1 cellular context compared by ENCODE assay signal in the genomic region with DNA sequence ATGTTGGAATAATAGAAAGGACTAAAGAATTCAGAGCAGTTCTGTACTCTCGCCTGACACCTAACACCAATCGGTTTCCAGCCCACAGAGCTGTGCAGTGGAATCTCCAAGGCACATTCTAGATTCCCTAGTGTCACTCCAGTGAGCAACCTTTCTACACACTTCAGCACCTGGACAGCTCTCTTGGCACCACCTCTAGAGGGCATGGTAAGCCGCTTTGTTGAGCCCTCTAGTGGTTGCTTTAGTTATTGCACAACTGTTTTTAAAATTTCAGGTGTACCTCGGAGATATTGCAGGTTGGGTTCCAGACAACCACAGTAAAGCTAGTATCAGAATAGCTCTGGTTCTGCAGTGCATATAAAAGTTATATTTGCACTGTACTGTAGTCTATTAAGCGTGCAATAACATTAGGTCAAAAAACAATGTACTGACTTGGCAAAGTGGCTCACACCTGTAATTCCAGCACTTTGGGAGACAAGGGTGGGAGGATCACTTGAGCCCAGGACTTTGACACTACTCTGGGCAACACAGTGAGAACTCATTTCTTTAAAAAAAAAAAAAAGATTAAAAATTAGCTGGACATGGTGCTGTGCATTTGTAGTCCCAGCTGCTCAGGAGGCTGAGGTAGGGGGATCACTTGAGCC.
TF ChIP-seq lines count a peak whose summit lies in the region.

No MANE protein-coding gene starts in this region.

TF ChIP-seq in HepG2, 621 proteins besides CTCF, POLR2A, EP300 and RAD21 (continued from another document and continues in another):
- TF ChIP-seq, protein P1, sequence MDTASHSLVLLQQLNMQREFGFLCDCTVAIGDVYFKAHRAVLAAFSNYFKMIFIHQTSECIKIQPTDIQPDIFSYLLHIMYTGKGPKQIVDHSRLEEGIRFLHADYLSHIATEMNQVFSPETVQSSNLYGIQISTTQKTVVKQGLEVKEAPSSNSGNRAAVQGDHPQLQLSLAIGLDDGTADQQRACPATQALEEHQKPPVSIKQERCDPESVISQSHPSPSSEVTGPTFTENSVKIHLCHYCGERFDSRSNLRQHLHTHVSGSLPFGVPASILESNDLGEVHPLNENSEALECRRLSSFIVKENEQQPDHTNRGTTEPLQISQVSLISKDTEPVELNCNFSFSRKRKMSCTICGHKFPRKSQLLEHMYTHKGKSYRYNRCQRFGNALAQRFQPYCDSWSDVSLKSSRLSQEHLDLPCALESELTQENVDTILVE (CRISPR knock-in tag; IDR thresholded peaks at IDR 0.05), result peak; percentile 95
- TF ChIP-seq PPARG (CRISPR knock-in tag; conservative IDR thresholded peaks at IDR 0.05), result peak; percentile 88
- TF ChIP-seq ZNF530 (CRISPR knock-in tag; IDR thresholded peaks at IDR 0.05; ENCODE audit: low read depth), result 0 out of 2 replicates have a peak, but pooled peaks have one; percentile 39
- peak; percentile 83; the same call in 1 of the 2 replicates for TF ChIP-seq HOXD1 (CRISPR knock-in tag; IDR thresholded peaks at IDR 0.05)
- TF ChIP-seq, protein P2, sequence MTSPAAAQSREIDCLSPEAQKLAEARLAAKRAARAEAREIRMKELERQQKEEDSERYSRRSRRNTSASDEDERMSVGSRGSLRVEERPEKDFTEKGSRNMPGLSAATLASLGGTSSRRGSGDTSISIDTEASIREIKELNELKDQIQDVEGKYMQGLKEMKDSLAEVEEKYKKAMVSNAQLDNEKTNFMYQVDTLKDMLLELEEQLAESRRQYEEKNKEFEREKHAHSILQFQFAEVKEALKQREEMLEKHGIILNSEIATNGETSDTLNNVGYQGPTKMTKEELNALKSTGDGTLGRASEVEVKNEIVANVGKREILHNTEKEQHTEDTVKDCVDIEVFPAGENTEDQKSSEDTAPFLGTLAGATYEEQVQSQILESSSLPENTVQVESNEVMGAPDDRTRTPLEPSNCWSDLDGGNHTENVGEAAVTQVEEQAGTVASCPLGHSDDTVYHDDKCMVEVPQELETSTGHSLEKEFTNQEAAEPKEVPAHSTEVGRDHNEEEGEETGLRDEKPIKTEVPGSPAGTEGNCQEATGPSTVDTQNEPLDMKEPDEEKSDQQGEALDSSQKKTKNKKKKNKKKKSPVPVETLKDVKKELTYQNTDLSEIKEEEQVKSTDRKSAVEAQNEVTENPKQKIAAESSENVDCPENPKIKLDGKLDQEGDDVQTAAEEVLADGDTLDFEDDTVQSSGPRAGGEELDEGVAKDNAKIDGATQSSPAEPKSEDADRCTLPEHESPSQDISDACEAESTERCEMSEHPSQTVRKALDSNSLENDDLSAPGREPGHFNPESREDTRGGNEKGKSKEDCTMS (CRISPR knock-in tag; conservative IDR thresholded peaks at IDR 0.05), result peak; percentile 90; the same call in 1 of the 2 replicates
- 0 out of 2 replicates have a peak, but pooled peaks have one; percentile 63 for TF ChIP-seq ZFP36L1 (CRISPR knock-in tag; IDR thresholded peaks at IDR 0.05)
- TF ChIP-seq, protein P3, sequence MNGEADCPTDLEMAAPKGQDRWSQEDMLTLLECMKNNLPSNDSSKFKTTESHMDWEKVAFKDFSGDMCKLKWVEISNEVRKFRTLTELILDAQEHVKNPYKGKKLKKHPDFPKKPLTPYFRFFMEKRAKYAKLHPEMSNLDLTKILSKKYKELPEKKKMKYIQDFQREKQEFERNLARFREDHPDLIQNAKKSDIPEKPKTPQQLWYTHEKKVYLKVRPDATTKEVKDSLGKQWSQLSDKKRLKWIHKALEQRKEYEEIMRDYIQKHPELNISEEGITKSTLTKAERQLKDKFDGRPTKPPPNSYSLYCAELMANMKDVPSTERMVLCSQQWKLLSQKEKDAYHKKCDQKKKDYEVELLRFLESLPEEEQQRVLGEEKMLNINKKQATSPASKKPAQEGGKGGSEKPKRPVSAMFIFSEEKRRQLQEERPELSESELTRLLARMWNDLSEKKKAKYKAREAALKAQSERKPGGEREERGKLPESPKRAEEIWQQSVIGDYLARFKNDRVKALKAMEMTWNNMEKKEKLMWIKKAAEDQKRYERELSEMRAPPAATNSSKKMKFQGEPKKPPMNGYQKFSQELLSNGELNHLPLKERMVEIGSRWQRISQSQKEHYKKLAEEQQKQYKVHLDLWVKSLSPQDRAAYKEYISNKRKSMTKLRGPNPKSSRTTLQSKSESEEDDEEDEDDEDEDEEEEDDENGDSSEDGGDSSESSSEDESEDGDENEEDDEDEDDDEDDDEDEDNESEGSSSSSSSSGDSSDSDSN (CRISPR knock-in tag; IDR thresholded peaks at IDR 0.05), result no peak
- no peak for TF ChIP-seq ZNF460 (CRISPR knock-in tag; IDR thresholded peaks at IDR 0.05; ENCODE audit: borderline replicate concordance)
- TF ChIP-seq TAF1 (CRISPR knock-in tag; IDR thresholded peaks at IDR 0.05), result 0 out of 2 replicates have a peak, but pooled peaks have one; percentile 31
- TF ChIP-seq POGZ (CRISPR knock-in tag; IDR thresholded peaks at IDR 0.05), result 0 out of 2 replicates have a peak, but pooled peaks have one; percentile 18
- no peak for TF ChIP-seq KAT2B (IDR thresholded peaks at IDR 0.05; ENCODE audit: borderline replicate concordance, low read depth, low read length)
- TF ChIP-seq, protein P4, sequence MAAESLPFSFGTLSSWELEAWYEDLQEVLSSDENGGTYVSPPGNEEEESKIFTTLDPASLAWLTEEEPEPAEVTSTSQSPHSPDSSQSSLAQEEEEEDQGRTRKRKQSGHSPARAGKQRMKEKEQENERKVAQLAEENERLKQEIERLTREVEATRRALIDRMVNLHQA (CRISPR knock-in tag; IDR thresholded peaks at IDR 0.05), result 0 out of 2 replicates have a peak, but pooled peaks have one; percentile 63
- TF ChIP-seq U2AF2 (IDR thresholded peaks at IDR 0.05; ENCODE audit: low read depth, low read length), result no peak
- TF ChIP-seq PRMT3 (CRISPR knock-in tag; IDR thresholded peaks at IDR 0.05; ENCODE audit: borderline replicate concordance, low read depth), result no peak
- TF ChIP-seq, protein P5, sequence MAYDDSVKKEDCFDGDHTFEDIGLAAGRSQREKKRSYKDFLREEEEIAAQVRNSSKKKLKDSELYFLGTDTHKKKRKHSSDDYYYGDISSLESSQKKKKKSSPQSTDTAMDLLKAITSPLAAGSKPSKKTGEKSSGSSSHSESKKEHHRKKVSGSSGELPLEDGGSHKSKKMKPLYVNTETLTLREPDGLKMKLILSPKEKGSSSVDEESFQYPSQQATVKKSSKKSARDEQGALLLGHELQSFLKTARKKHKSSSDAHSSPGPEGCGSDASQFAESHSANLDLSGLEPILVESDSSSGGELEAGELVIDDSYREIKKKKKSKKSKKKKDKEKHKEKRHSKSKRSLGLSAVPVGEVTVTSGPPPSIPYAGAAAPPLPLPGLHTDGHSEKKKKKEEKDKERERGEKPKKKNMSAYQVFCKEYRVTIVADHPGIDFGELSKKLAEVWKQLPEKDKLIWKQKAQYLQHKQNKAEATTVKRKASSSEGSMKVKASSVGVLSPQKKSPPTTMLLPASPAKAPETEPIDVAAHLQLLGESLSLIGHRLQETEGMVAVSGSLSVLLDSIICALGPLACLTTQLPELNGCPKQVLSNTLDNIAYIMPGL (CRISPR knock-in tag; IDR thresholded peaks at IDR 0.05; ENCODE audit: borderline replicate concordance in 1 of 2, low read depth in 1 of 2), result peak; percentile 75 to 93
- no peak; the same call in 1 of the 2 replicates for TF ChIP-seq NFIC (IDR thresholded peaks at IDR 0.05; ENCODE audit: low read length)
- no peak for TF ChIP-seq HNRNPUL1 (IDR thresholded peaks at IDR 0.05; ENCODE audit: low read depth, low read length)
- TF ChIP-seq, protein P6, sequence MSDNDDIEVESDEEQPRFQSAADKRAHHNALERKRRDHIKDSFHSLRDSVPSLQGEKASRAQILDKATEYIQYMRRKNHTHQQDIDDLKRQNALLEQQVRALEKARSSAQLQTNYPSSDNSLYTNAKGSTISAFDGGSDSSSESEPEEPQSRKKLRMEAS (IDR thresholded peaks at IDR 0.05), result no peak
- TF ChIP-seq ZNF577 (CRISPR knock-in tag; IDR thresholded peaks at IDR 0.05; ENCODE audit: borderline replicate concordance, low read depth), result 0 out of 2 replicates have a peak, but pooled peaks have one; percentile 38
- peak; percentile 83; the same call in 1 of the 2 replicates for TF ChIP-seq ZNF235 (CRISPR knock-in tag; IDR thresholded peaks at IDR 0.05; ENCODE audit: borderline replicate concordance)
- TF ChIP-seq ZNF34 (CRISPR knock-in tag; IDR thresholded peaks at IDR 0.05; ENCODE audit: borderline replicate concordance), result no peak
- TF ChIP-seq, protein P7, sequence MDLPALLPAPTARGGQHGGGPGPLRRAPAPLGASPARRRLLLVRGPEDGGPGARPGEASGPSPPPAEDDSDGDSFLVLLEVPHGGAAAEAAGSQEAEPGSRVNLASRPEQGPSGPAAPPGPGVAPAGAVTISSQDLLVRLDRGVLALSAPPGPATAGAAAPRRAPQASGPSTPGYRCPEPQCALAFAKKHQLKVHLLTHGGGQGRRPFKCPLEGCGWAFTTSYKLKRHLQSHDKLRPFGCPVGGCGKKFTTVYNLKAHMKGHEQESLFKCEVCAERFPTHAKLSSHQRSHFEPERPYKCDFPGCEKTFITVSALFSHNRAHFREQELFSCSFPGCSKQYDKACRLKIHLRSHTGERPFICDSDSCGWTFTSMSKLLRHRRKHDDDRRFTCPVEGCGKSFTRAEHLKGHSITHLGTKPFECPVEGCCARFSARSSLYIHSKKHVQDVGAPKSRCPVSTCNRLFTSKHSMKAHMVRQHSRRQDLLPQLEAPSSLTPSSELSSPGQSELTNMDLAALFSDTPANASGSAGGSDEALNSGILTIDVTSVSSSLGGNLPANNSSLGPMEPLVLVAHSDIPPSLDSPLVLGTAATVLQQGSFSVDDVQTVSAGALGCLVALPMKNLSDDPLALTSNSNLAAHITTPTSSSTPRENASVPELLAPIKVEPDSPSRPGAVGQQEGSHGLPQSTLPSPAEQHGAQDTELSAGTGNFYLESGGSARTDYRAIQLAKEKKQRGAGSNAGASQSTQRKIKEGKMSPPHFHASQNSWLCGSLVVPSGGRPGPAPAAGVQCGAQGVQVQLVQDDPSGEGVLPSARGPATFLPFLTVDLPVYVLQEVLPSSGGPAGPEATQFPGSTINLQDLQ (CRISPR knock-in tag; IDR thresholded peaks at IDR 0.05), result 0 out of 2 replicates have a peak, but pooled peaks have one; percentile 51
- TF ChIP-seq, protein P8, sequence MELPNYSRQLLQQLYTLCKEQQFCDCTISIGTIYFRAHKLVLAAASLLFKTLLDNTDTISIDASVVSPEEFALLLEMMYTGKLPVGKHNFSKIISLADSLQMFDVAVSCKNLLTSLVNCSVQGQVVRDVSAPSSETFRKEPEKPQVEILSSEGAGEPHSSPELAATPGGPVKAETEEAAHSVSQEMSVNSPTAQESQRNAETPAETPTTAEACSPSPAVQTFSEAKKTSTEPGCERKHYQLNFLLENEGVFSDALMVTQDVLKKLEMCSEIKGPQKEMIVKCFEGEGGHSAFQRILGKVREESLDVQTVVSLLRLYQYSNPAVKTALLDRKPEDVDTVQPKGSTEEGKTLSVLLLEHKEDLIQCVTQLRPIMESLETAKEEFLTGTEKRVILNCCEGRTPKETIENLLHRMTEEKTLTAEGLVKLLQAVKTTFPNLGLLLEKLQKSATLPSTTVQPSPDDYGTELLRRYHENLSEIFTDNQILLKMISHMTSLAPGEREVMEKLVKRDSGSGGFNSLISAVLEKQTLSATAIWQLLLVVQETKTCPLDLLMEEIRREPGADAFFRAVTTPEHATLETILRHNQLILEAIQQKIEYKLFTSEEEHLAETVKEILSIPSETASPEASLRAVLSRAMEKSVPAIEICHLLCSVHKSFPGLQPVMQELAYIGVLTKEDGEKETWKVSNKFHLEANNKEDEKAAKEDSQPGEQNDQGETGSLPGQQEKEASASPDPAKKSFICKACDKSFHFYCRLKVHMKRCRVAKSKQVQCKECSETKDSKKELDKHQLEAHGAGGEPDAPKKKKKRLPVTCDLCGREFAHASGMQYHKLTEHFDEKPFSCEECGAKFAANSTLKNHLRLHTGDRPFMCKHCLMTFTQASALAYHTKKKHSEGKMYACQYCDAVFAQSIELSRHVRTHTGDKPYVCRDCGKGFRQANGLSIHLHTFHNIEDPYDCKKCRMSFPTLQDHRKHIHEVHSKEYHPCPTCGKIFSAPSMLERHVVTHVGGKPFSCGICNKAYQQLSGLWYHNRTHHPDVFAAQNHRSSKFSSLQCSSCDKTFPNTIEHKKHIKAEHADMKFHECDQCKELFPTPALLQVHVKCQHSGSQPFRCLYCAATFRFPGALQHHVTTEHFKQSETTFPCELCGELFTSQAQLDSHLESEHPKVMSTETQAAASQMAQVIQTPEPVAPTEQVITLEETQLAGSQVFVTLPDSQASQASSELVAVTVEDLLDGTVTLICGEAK (IDR thresholded peaks at IDR 0.05), result no peak
- TF ChIP-seq, protein P8 (CRISPR knock-in tag; IDR thresholded peaks at IDR 0.05), result no peak; the same call in 1 of the 2 replicates
- no peak for TF ChIP-seq ZNF776 (CRISPR knock-in tag; IDR thresholded peaks at IDR 0.05)
- 0 out of 2 replicates have a peak, but pooled peaks have one; percentile 49 for TF ChIP-seq PHF20 (CRISPR knock-in tag; IDR thresholded peaks at IDR 0.05)
- no peak for TF ChIP-seq MBD4 (IDR thresholded peaks at IDR 0.05; ENCODE audit: borderline replicate concordance, low read length)
- TF ChIP-seq PITX1 (CRISPR knock-in tag; IDR thresholded peaks at IDR 0.05), result peak; percentile 69
- TF ChIP-seq ZNF879 (CRISPR knock-in tag; IDR thresholded peaks at IDR 0.05), result no peak
